ENCODE assay signal across 1 cellular context in genomic region chr19:41321600-41322270, GRCh38.
A peak's percentile ranks its signal among the peaks of the same experiment; 100 is the strongest.
TF ChIP-seq lines count a peak whose summit lies in the region.

No MANE protein-coding gene starts in this region.

TF ChIP-seq in SK-N-SH, 30 proteins besides CTCF, POLR2A, EP300 and RAD21 (continued from another document):
- TF ChIP-seq IRF3 (IDR thresholded peaks at IDR 0.05; ENCODE audit: low read depth, low read length) (no peak), FOSL2 (IDR thresholded peaks at IDR 0.05; ENCODE audit: borderline replicate concordance, low read depth) (0 out of 2 replicates have a peak, but pooled peaks have one; percentile 1), YY1 (IDR thresholded peaks at IDR 0.05; ENCODE audit: low read depth) (no peak), RCOR1 (IDR thresholded peaks at IDR 0.05; ENCODE audit: low read length) (no peak), REST (IDR thresholded peaks at IDR 0.05; ENCODE audit: low read depth, low read length) (no peak), FOXJ3 (CRISPR knock-in tag; IDR thresholded peaks at IDR 0.05) (no peak), ELF1 (IDR thresholded peaks at IDR 0.05) (no peak), EZH2phosphoT487 (IDR thresholded peaks at IDR 0.05; ENCODE audit: borderline replicate concordance, low read depth) (no peak), ZBTB33 (IDR thresholded peaks at IDR 0.05; ENCODE audit: borderline replicate concordance, low read depth) (no peak), MXI1 (IDR thresholded peaks at IDR 0.05; ENCODE audit: low read depth, low read length) (0 out of 2 replicates have a peak, but pooled peaks have one; percentile 33), TEAD4 (IDR thresholded peaks at IDR 0.05; ENCODE audit: borderline replicate concordance, insufficient read depth) (no peak), TAF1 (IDR thresholded peaks at IDR 0.05; ENCODE audit: borderline replicate concordance, low read depth, low read length) (no peak), FOXM1 (IDR thresholded peaks at IDR 0.05; ENCODE audit: low read depth) (no peak)
TF ChIP-seq in SK-N-SH: peak in this region for 6.
